ENCODE assay signal across 1 cellular context in genomic region chr1:67575861-67576260, GRCh38.
TF ChIP-seq lines count a peak whose summit lies in the region.

No MANE protein-coding gene starts in this region.

TF ChIP-seq in liver, 16 proteins besides CTCF, POLR2A, EP300 and RAD21 (continued from another document):
- TF ChIP-seq, protein P1, sequence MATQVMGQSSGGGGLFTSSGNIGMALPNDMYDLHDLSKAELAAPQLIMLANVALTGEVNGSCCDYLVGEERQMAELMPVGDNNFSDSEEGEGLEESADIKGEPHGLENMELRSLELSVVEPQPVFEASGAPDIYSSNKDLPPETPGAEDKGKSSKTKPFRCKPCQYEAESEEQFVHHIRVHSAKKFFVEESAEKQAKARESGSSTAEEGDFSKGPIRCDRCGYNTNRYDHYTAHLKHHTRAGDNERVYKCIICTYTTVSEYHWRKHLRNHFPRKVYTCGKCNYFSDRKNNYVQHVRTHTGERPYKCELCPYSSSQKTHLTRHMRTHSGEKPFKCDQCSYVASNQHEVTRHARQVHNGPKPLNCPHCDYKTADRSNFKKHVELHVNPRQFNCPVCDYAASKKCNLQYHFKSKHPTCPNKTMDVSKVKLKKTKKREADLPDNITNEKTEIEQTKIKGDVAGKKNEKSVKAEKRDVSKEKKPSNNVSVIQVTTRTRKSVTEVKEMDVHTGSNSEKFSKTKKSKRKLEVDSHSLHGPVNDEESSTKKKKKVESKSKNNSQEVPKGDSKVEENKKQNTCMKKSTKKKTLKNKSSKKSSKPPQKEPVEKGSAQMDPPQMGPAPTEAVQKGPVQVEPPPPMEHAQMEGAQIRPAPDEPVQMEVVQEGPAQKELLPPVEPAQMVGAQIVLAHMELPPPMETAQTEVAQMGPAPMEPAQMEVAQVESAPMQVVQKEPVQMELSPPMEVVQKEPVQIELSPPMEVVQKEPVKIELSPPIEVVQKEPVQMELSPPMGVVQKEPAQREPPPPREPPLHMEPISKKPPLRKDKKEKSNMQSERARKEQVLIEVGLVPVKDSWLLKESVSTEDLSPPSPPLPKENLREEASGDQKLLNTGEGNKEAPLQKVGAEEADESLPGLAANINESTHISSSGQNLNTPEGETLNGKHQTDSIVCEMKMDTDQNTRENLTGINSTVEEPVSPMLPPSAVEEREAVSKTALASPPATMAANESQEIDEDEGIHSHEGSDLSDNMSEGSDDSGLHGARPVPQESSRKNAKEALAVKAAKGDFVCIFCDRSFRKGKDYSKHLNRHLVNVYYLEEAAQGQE (IDR thresholded peaks at IDR 0.05): no peak
